ENCODE assay signal across 16 cellular contexts in genomic region chr20:22180244-22180643, GRCh38.
A peak's percentile ranks its signal among the peaks of the same experiment; 100 is the strongest.
DNase-seq lines count a peak whose midpoint lies in the region; ATAC-seq and TF ChIP-seq lines count a peak whose summit lies in the region.
"Had no signal": no experiment of that assay in that cellular context is flagged by ENCODE, and none has a peak within 500 bp of the region (broad histone marks: within the 10 kb centered on the region; RNA-seq: fewer than 3 reads in every experiment).

No MANE protein-coding gene starts in this region.

- POLR2A ChIA-PET in Panc1 (lab: Charles Lee) = no interaction called here

- no peaks in the 10 kb centered on the region for H3K79me1 ChIP-seq in H9 (ENCODE audit: insufficient read depth, low read depth, low read length, poor library complexity, severe bottlenecking)

- H3T11ph ChIP-seq in H9 (ENCODE audit: low read length) = no peak overlapping the region

- no peak overlapping the region for H3K14ac ChIP-seq in H9 (ENCODE audit: insufficient read depth, low read length)

- H3K36me3 ChIP-seq in Panc1 (ENCODE audit: control insufficient read depth, insufficient read depth, low read length) (no peaks in the 10 kb centered on the region), iPS DF 6.9 (ENCODE audit: control insufficient read depth, insufficient read depth, low read length) (no peaks in the 10 kb centered on the region), tibial artery (no peaks in the 10 kb centered on the region)
- H3K36me3 ChIP-seq: heart left ventricle, SJCRH30 had no signal

- CTCF ChIA-PET in Panc1 (lab: Charles Lee) = interaction anchor here (0.6 kb wide), 1 partner anchor 134 kb away, joined by 3 read pairs; no protein-coding TSS in a partner anchor

- no peaks in the 10 kb centered on the region for H3K23me2 ChIP-seq in H9 (ENCODE audit: insufficient read length, low read depth, low read length, poor library complexity, severe bottlenecking)

- peaks cover 7% of the 10 kb centered on the region for H3K27me3 Mint-ChIP-seq in H9 (ENCODE audit: low read depth)

- no peak overlapping the region for H4K91ac ChIP-seq in H9 (ENCODE audit: insufficient read length, low read depth, low read length)

- no peak overlapping the region for H2BK120ac ChIP-seq in H9 (ENCODE audit: low read depth, low read length, poor library complexity, severe bottlenecking)

- ATAC-seq in Panc1 = no peak
- no peak for ATAC-seq in GM18861 (IDR thresholded peaks at IDR 0.05; ENCODE audit: unreplicated experiment)
- no peak for ATAC-seq in GM21367 (IDR thresholded peaks at IDR 0.05; ENCODE audit: unreplicated experiment)
- ATAC-seq: heart left ventricle; stimulated activated naive CD8-positive, alpha-beta T cell treated with anti-CD3 and anti-CD28 coated beads, Interleukin-15, Interleukin-2, amounts not matched to agents 100 U/mL and 50 U/mL, for 24 hours had no signal

- no peaks in the 10 kb centered on the region for H4K20me1 ChIP-seq in H9 (ENCODE audit: control insufficient read depth, insufficient read depth, insufficient read length)

- no TSS peak for BruUV-seq in Panc1 (replicated peaks; lab: Mats Ljungman, UMichigan)

- no peak overlapping the region for H3K18ac ChIP-seq in H9 (ENCODE audit: insufficient read length, low read depth, low read length)

- no peak overlapping the region for H2BK12ac ChIP-seq in H9 (ENCODE audit: insufficient read length, low read depth, low read length)

- H3K36me3 Mint-ChIP-seq in H9 (ENCODE audit: insufficient read depth in 1 of 3, low read depth in 3 of 3) = no peaks in the 10 kb centered on the region

- no peak overlapping the region for H2BK5ac ChIP-seq in H9 (ENCODE audit: insufficient read length, low read length)

- H3K4ac ChIP-seq in H9 (ENCODE audit: low read depth, low read length) = no peak overlapping the region

- H3K27me3 ChIP-seq in H9 (ENCODE audit: insufficient read depth, low read length) = no peaks in the 10 kb centered on the region
- no peaks in the 10 kb centered on the region for H3K27me3 ChIP-seq in Panc1 (ENCODE audit: control insufficient read depth, insufficient read depth, low read length)
- H3K27me3 ChIP-seq in iPS DF 6.9 (ENCODE audit: control insufficient read depth, insufficient read depth, low read length) = no peaks in the 10 kb centered on the region
- no peaks in the 10 kb centered on the region for H3K27me3 ChIP-seq in tibial artery
- H3K27me3 ChIP-seq: heart left ventricle had no signal

- no peak overlapping the region for H3K56ac ChIP-seq in H9 (ENCODE audit: insufficient read length, low read depth, low read length)

- no peaks in the 10 kb centered on the region; a peak in 2 of 5 replicates for H3K9me3 Mint-ChIP-seq in H9

- in situ Hi-C loops in Panc1 (cut with HindIII; ENCODE audit: low pct_unique_long_range_greater_than_20kb, low sequenced_read_pairs) = no loop called here

- no peak overlapping the region for H2BK20ac ChIP-seq in H9 (ENCODE audit: low read depth, low read length, poor library complexity, severe bottlenecking)

- no peak overlapping the region for H3K4me3 Mint-ChIP-seq in H9
- H3K4me3 Mint-ChIP-seq: HFFc6 had no signal

- H3K4me1 ChIP-seq in H9 (ENCODE audit: insufficient read depth, low read length) = no peaks in the 10 kb centered on the region
- no peaks in the 10 kb centered on the region for H3K4me1 ChIP-seq in Panc1 (ENCODE audit: control insufficient read depth, insufficient read depth, low read length)
- H3K4me1 ChIP-seq in iPS DF 6.9 (ENCODE audit: control insufficient read depth, insufficient read depth, low read length) = no peaks in the 10 kb centered on the region
- H3K4me1 ChIP-seq in tibial artery = no peaks in the 10 kb centered on the region
- H3K4me1 ChIP-seq: heart left ventricle, SJCRH30 had no signal

- no peak overlapping the region for H3K4me2 ChIP-seq in H9 (ENCODE audit: insufficient read depth, insufficient read length, low read length)

- TF ChIP-seq CTCF in H9 (conservative IDR thresholded peaks at IDR 0.05) = peak; percentile 81
- peak; percentile 62 for TF ChIP-seq CTCF in Panc1 (IDR thresholded peaks at IDR 0.05)
- no peak for TF ChIP-seq CTCF in tibial artery (IDR thresholded peaks at IDR 0.05)

- DNase-seq in CMK (ENCODE audit: low read depth) (peak; percentile 1), H9 (peak; percentile 41), Panc1 (ENCODE audit: low read depth, low spot score) (no peak), iPS DF 6.9 (ENCODE audit: low read depth, low spot score) (peak; percentile 11), glomerular visceral epithelial cell (ENCODE audit: extremely low spot score) (no peak), tibial artery (no peak)
- DNase-seq: activated naive CD4-positive, alpha-beta T cell treated with anti-CD3 and anti-CD28 coated beads, Interleukin-2, amount 50 U/mL, for 16 hours; C1 segment of cervical spinal cord; heart left ventricle; HFFc6; NCI-H1436; NCI-H524; stimulated activated naive CD8-positive, alpha-beta T cell treated with anti-CD3 and anti-CD28 coated beads, Interleukin-15, Interleukin-2, amounts not matched to agents 100 U/mL and 50 U/mL, for 24 hours had no signal

- no peak overlapping the region for H3K9ac ChIP-seq in H9 (ENCODE audit: extremely low read depth, insufficient read length, low read length)

- no CpG with 5 or more reads among the region's 1 CpG for whole genome bisulfite sequencing in H9 (ENCODE audit: extremely low coverage, insufficient read length, low lambda C conversion rate)
- no CpG with 5 or more reads among the region's 1 CpG for WGBS in iPS DF 6.9 (ENCODE audit: insufficient coverage, insufficient read length)

- H3K4me1 Mint-ChIP-seq in H9 = no peaks in the 10 kb centered on the region

- intact Hi-C loops in Panc1 (cut with micrococcal nuclease; ENCODE audit: unreplicated experiment) (no loop called here), tibial artery (cut with DNase I; ENCODE audit: low total_unique reads) (no loop called here)

- H3K23ac ChIP-seq in H9 (ENCODE audit: insufficient read length, low read depth, low read length) = no peak overlapping the region

- no peak overlapping the region for H4K5ac ChIP-seq in H9 (ENCODE audit: insufficient read length, low read depth, low read length)

- H2AK5ac ChIP-seq in H9 (ENCODE audit: insufficient read length, low read length) = no peak overlapping the region

- no peak overlapping the region for H3K4me3 ChIP-seq in Panc1 (ENCODE audit: low read depth in 2 of 2, low read length in 2 of 2)
- H3K4me3 ChIP-seq in iPS DF 6.9 (ENCODE audit: low read length) = no peak overlapping the region
- no peak overlapping the region for H3K4me3 ChIP-seq in tibial artery
- H3K4me3 ChIP-seq: heart left ventricle, SJCRH30 had no signal

- H3K9me3 ChIP-seq in H9 (ENCODE audit: control insufficient read depth, low read depth, low read length) (no peaks in the 10 kb centered on the region), Panc1 (ENCODE audit: control insufficient read depth, insufficient read depth, low read depth, low read length) (no peaks in the 10 kb centered on the region), iPS DF 6.9 (ENCODE audit: control insufficient read depth, insufficient read depth, low read length) (no peaks in the 10 kb centered on the region), tibial artery (no peaks in the 10 kb centered on the region)
- H3K9me3 ChIP-seq: SJCRH30 had no signal

- H3K27ac ChIP-seq in H9 (ENCODE audit: insufficient read length, low read depth, low read length) (no peak overlapping the region), Panc1 (ENCODE audit: low read length) (no peak overlapping the region), iPS DF 6.9 (ENCODE audit: low read length) (no peak overlapping the region), tibial artery (no peak overlapping the region)
- H3K27ac ChIP-seq: heart left ventricle, SJCRH30 had no signal

- H3K79me2 ChIP-seq in H9 (ENCODE audit: insufficient read depth, low read length) = no peaks in the 10 kb centered on the region

- peak overlapping the region; percentile 98 for H2AFZ ChIP-seq in H9 (ENCODE audit: low read length)

- no peak overlapping the region for H4K8ac ChIP-seq in H9 (replicated peaks; ENCODE audit: insufficient read length, low read depth, low read length)

- H3K27ac Mint-ChIP-seq in H9 = no peak overlapping the region
- H3K27ac Mint-ChIP-seq: HFFc6 had no signal

- no peak overlapping the region for H2BK15ac ChIP-seq in H9 (ENCODE audit: low read depth, low read length)

Comparison
In these comparisons a context has a peak if more than half of its experiments do, and no peak if none do; other contexts are left out.
1. DNase-seq: peak in CMK (single experiment), H9 (single experiment) and iPS DF 6.9 (single experiment); none in Panc1 (single experiment), glomerular visceral epithelial cell (single experiment) and tibial artery (0 of 2).
2. CTCF ChIP-seq: peak in H9 (single experiment) and Panc1 (single experiment); none in tibial artery (0 of 2).